In genomic region chr17:2852211-2852610, GRCh38 we compare ENCODE assay signal across 12 cellular contexts. TPM values are rescaled to one million over a fixed set of nuclear protein-coding genes. Genes with fewer than 3 reads are reported as not detected.
DNase-seq lines count a peak whose midpoint lies in the region; ATAC-seq and TF ChIP-seq lines count a peak whose summit lies in the region.
"Had no signal": no experiment of that assay in that cellular context is flagged by ENCODE, and none has a peak within 500 bp of the region (broad histone marks: within the 10 kb centered on the region; RNA-seq: fewer than 3 reads in every experiment).

No MANE protein-coding gene starts in this region.

- H3K27ac ChIP-seq in BLaER1 (peak overlapping the region; percentile 100), iPS-20b (ENCODE audit: low read length) (no peak overlapping the region), osteoblast (ENCODE audit: low read depth, low read length) (no peak overlapping the region), GM23248 (no peak overlapping the region)
- H3K27ac ChIP-seq: upper lobe of right lung had no signal

- H3K36me3 ChIP-seq in BLaER1 (peaks cover 9% of the 10 kb centered on the region), iPS-20b (ENCODE audit: insufficient read depth, low read depth, low read length) (no peaks in the 10 kb centered on the region), osteoblast (ENCODE audit: insufficient read depth, low read length) (no peaks in the 10 kb centered on the region), GM23248 (ENCODE audit: low read depth) (no peaks in the 10 kb centered on the region)
- H3K36me3 ChIP-seq: upper lobe of right lung had no signal

- H3K9ac ChIP-seq in BLaER1 (peak overlapping the region; percentile 99), iPS-20b (ENCODE audit: low read depth, low read length) (no peak overlapping the region), GM23248 (no peak overlapping the region)

- DNase-seq in COLO668 (lab: John Stamatoyannopoulos, UW; ENCODE audit: unreplicated experiment) (peak; percentile 16), T-helper 17 cell (no peak), osteoblast (ENCODE audit: insufficient read length, low spot score, missing footprints) (no peak), GM23248 (no peak), DMS79 treated with DMSO at 0.1 percent for 48 hours (lab: John Stamatoyannopoulos, UW) (no peak)
- DNase-seq: activated CD4-positive, CD25-positive, alpha-beta regulatory T cell; DMS 273 treated with DMSO at 0.1 percent for 48 hours; NCI-H1694 treated with DMSO at 0.1 percent for 48 hours; upper lobe of right lung had no signal

- H3K4me1 ChIP-seq in BLaER1 = peaks cover 73% of the 10 kb centered on the region
- H3K4me1 ChIP-seq in iPS-20b (ENCODE audit: insufficient read depth, low read length) = peaks cover 18% of the 10 kb centered on the region
- H3K4me1 ChIP-seq in osteoblast (ENCODE audit: insufficient read depth, low read length) = peaks cover 8% of the 10 kb centered on the region
- H3K4me1 ChIP-seq in GM23248 (ENCODE audit: insufficient read depth) = no peaks in the 10 kb centered on the region

- H3K4me3 Mint-ChIP-seq in T-helper 17 cell = peak overlapping the region; percentile 69

- no peaks in the 10 kb centered on the region for H3K27me3 Mint-ChIP-seq in T-helper 17 cell

- H3F3A ChIP-seq in GM23248 (ENCODE audit: insufficient read depth) = 0 out of 2 replicates have a peak, but pooled peaks cover 4% of the 10 kb centered on the region

- H4K20me1 ChIP-seq in BLaER1 = peaks cover 26% of the 10 kb centered on the region
- peaks cover 3% of the 10 kb centered on the region for H4K20me1 ChIP-seq in osteoblast (ENCODE audit: insufficient read depth, low read length)
- H4K20me1 ChIP-seq in GM23248 (ENCODE audit: insufficient read depth) = no peaks in the 10 kb centered on the region

- H3K27me3 ChIP-seq in BLaER1 (no peaks in the 10 kb centered on the region), iPS-20b (ENCODE audit: insufficient read depth, low read length) (peaks cover 37% of the 10 kb centered on the region), osteoblast (ENCODE audit: insufficient read depth, low read length) (no peaks in the 10 kb centered on the region), GM23248 (replicated peaks; ENCODE audit: insufficient read depth) (no peaks in the 10 kb centered on the region)

- peaks cover 34% of the 10 kb centered on the region for H3K4me1 Mint-ChIP-seq in T-helper 17 cell

- peaks cover 20% of the 10 kb centered on the region for H3K79me2 ChIP-seq in osteoblast (ENCODE audit: insufficient read depth, low read length)
- H3K79me2 ChIP-seq in GM23248 (ENCODE audit: insufficient read depth) = 0 out of 2 replicates have a peak, but pooled peaks cover 4% of the 10 kb centered on the region

- 28 to 37% methylated on average over 6 of the region's 6 CpGs for WGBS in GM23248 (ENCODE audit: low coverage in 1 of 2, low lambda C conversion rate in 2 of 2, missing lambda C conversion rate in 2 of 2), 2 experiments

- no peak for ATAC-seq in T-helper 17 cell
- ATAC-seq in GM19328 (IDR thresholded peaks at IDR 0.05; ENCODE audit: unreplicated experiment) = no peak
- ATAC-seq: upper lobe of right lung had no signal

- H3K9me2 ChIP-seq in GM23248 (ENCODE audit: insufficient read depth) = no peaks in the 10 kb centered on the region

- H3K4me3 ChIP-seq in BLaER1 (peak overlapping the region; percentile 95), iPS-20b (ENCODE audit: low read length) (peak overlapping the region; percentile 63; the same call in 1 of the 2 replicates), osteoblast (ENCODE audit: insufficient read depth, low read length) (no peak overlapping the region), GM23248 (no peak overlapping the region)

- H3K9me3 ChIP-seq in BLaER1 = no peaks in the 10 kb centered on the region
- H3K9me3 ChIP-seq in T-helper 17 cell (ENCODE audit: control insufficient read depth, low read length, poor library complexity, severe bottlenecking) = no peaks in the 10 kb centered on the region
- H3K9me3 ChIP-seq in iPS-20b (ENCODE audit: insufficient read depth, low read depth, low read length) = no peaks in the 10 kb centered on the region
- H3K9me3 ChIP-seq in osteoblast (ENCODE audit: low read depth, low read length) = no peaks in the 10 kb centered on the region
- no peaks in the 10 kb centered on the region for H3K9me3 ChIP-seq in GM23248 (ENCODE audit: low read depth)
- H3K9me3 ChIP-seq: upper lobe of right lung had no signal

- TF ChIP-seq CTCF in osteoblast (IDR thresholded peaks at IDR 0.05; ENCODE audit: extremely low read depth, low read depth, low read length) = no peak

- H3K27ac Mint-ChIP-seq in T-helper 17 cell = no peak overlapping the region

- H2AFZ ChIP-seq in osteoblast (ENCODE audit: low read length) = no peak overlapping the region
- H2AFZ ChIP-seq in GM23248 = no peak overlapping the region

- in situ Hi-C loops in GM23248 (cut with MboI) = no loop called here

- peak overlapping the region; percentile 98 for H3K4me2 ChIP-seq in BLaER1
- H3K4me2 ChIP-seq in osteoblast (ENCODE audit: insufficient read depth, low read length) = no peak overlapping the region
- H3K4me2 ChIP-seq in GM23248 (ENCODE audit: unreplicated experiment) = no peak overlapping the region

- H3K36me3 Mint-ChIP-seq in T-helper 17 cell (ENCODE audit: low read depth) = peaks cover 5% of the 10 kb centered on the region

RNA-seq across cellular contexts. Expression of gene RAP1GAP2, which starts 56.0 kb away (rescaled TPM):
- total RNA-seq in T-helper 17 cell (100 to 1,000 TPM in 1 of 2 donors, 10 to 100 TPM in 1; 77.3 to 109 TPM), osteoblast (2.7 and 2.9 TPM in 2 replicates)
- 2.0 and 3.8 TPM in 2 replicates for total RNA-seq in GM23248 (2014; rRNA removed; shearing (Covaris generic))
- polyA plus RNA-seq in GM23248 (2016; fragmentation: Nextera tagmentation; extraction: Ambion mirVana) = 0.74 and 0.99 TPM in 2 replicates

Comparison
In these comparisons a context has a peak if more than half of its experiments do, and no peak if none do; other contexts are left out.
1. H3K4me3 ChIP-seq: peak in BLaER1 (single experiment) and iPS-20b (single experiment); none in osteoblast (single experiment) and GM23248 (single experiment).
2. RNA of gene RAP1GAP2, which starts 56.0 kb away (total RNA-seq): 77.3 to 109 TPM in T-helper 17 cell; 2.0 to 3.8 TPM in GM23248 and 2.7 to 2.9 TPM in osteoblast; every median in the first group is over 10 times any median in the second.